In the genomic region with DNA sequence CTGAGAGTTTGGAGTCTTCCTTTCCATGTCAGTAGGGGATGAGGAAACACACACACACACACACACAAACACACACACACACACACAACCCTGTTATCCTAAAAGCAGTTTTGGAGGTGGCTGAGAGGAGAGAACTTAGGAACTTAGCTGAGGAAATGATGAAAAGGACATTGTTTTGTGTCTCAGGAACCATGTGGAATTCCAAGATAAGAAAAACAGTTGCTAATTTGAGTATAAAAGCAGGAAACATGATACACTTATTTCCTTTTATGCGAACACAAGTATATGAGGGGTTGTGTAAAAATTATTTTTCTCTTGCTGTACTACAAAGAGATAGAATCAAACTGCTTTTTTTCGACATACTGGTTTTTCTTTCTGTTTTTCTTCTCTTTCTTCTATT, we compare ENCODE assay signal across 1 cellular context.
TF ChIP-seq lines count a peak whose summit lies in the region.

A gene with protein sequence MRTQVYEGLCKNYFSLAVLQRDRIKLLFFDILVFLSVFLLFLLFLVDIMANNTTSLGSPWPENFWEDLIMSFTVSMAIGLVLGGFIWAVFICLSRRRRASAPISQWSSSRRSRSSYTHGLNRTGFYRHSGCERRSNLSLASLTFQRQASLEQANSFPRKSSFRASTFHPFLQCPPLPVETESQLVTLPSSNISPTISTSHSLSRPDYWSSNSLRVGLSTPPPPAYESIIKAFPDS (plus strand): TSS at position 264 of the 400 bp plus-strand sequence. CDS start 6 bp downstream, at position 270.

TF ChIP-seq in H1, 55 proteins besides CTCF, POLR2A, EP300 and RAD21:
- TF ChIP-seq SIX5 (IDR thresholded peaks at IDR 0.05; ENCODE audit: low read depth, low read length) (no peak), RXRA (IDR thresholded peaks at IDR 0.05; ENCODE audit: insufficient read depth, low read depth, low read length) (no peak), GABPA (IDR thresholded peaks at IDR 0.05; ENCODE audit: borderline replicate concordance, insufficient read depth, low read length) (no peak), NANOG (IDR thresholded peaks at IDR 0.05; ENCODE audit: insufficient read depth, low read depth, low read length, poor library complexity, severe bottlenecking) (no peak), BRCA1 (IDR thresholded peaks at IDR 0.05; ENCODE audit: low read depth, low read length) (no peak), CHD2 (IDR thresholded peaks at IDR 0.05; ENCODE audit: low read length) (no peak), SUZ12 (IDR thresholded peaks at IDR 0.05; ENCODE audit: low read length) (no peak), TAF1 (IDR thresholded peaks at IDR 0.05; ENCODE audit: low read depth, low read length) (no peak), SAP30 (IDR thresholded peaks at IDR 0.05; ENCODE audit: insufficient read depth, insufficient replicate concordance, low read length) (no peak), BACH1 (IDR thresholded peaks at IDR 0.05; ENCODE audit: low read length) (no peak), TEAD4 (IDR thresholded peaks at IDR 0.05; ENCODE audit: low read depth, low read length) (no peak), HDAC6 (IDR thresholded peaks at IDR 0.05; ENCODE audit: low read depth, low read length) (no peak), JUN (IDR thresholded peaks at IDR 0.05; ENCODE audit: low read depth, low read length) (no peak)
- TF ChIP-seq, protein P1, sequence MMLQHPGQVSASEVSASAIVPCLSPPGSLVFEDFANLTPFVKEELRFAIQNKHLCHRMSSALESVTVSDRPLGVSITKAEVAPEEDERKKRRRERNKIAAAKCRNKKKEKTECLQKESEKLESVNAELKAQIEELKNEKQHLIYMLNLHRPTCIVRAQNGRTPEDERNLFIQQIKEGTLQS (IDR thresholded peaks at IDR 0.05; ENCODE audit: insufficient read depth, low read depth, low read length), result no peak
- TF ChIP-seq, protein P2, sequence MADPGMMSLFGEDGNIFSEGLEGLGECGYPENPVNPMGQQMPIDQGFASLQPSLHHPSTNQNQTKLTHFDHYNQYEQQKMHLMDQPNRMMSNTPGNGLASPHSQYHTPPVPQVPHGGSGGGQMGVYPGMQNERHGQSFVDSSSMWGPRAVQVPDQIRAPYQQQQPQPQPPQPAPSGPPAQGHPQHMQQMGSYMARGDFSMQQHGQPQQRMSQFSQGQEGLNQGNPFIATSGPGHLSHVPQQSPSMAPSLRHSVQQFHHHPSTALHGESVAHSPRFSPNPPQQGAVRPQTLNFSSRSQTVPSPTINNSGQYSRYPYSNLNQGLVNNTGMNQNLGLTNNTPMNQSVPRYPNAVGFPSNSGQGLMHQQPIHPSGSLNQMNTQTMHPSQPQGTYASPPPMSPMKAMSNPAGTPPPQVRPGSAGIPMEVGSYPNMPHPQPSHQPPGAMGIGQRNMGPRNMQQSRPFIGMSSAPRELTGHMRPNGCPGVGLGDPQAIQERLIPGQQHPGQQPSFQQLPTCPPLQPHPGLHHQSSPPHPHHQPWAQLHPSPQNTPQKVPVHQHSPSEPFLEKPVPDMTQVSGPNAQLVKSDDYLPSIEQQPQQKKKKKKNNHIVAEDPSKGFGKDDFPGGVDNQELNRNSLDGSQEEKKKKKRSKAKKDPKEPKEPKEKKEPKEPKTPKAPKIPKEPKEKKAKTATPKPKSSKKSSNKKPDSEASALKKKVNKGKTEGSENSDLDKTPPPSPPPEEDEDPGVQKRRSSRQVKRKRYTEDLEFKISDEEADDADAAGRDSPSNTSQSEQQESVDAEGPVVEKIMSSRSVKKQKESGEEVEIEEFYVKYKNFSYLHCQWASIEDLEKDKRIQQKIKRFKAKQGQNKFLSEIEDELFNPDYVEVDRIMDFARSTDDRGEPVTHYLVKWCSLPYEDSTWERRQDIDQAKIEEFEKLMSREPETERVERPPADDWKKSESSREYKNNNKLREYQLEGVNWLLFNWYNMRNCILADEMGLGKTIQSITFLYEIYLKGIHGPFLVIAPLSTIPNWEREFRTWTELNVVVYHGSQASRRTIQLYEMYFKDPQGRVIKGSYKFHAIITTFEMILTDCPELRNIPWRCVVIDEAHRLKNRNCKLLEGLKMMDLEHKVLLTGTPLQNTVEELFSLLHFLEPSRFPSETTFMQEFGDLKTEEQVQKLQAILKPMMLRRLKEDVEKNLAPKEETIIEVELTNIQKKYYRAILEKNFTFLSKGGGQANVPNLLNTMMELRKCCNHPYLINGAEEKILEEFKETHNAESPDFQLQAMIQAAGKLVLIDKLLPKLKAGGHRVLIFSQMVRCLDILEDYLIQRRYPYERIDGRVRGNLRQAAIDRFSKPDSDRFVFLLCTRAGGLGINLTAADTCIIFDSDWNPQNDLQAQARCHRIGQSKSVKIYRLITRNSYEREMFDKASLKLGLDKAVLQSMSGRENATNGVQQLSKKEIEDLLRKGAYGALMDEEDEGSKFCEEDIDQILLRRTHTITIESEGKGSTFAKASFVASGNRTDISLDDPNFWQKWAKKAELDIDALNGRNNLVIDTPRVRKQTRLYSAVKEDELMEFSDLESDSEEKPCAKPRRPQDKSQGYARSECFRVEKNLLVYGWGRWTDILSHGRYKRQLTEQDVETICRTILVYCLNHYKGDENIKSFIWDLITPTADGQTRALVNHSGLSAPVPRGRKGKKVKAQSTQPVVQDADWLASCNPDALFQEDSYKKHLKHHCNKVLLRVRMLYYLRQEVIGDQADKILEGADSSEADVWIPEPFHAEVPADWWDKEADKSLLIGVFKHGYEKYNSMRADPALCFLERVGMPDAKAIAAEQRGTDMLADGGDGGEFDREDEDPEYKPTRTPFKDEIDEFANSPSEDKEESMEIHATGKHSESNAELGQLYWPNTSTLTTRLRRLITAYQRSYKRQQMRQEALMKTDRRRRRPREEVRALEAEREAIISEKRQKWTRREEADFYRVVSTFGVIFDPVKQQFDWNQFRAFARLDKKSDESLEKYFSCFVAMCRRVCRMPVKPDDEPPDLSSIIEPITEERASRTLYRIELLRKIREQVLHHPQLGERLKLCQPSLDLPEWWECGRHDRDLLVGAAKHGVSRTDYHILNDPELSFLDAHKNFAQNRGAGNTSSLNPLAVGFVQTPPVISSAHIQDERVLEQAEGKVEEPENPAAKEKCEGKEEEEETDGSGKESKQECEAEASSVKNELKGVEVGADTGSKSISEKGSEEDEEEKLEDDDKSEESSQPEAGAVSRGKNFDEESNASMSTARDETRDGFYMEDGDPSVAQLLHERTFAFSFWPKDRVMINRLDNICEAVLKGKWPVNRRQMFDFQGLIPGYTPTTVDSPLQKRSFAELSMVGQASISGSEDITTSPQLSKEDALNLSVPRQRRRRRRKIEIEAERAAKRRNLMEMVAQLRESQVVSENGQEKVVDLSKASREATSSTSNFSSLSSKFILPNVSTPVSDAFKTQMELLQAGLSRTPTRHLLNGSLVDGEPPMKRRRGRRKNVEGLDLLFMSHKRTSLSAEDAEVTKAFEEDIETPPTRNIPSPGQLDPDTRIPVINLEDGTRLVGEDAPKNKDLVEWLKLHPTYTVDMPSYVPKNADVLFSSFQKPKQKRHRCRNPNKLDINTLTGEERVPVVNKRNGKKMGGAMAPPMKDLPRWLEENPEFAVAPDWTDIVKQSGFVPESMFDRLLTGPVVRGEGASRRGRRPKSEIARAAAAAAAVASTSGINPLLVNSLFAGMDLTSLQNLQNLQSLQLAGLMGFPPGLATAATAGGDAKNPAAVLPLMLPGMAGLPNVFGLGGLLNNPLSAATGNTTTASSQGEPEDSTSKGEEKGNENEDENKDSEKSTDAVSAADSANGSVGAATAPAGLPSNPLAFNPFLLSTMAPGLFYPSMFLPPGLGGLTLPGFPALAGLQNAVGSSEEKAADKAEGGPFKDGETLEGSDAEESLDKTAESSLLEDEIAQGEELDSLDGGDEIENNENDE (IDR thresholded peaks at IDR 0.05; ENCODE audit: insufficient replicate concordance, low read length), result no peak
- TF ChIP-seq, protein P3, sequence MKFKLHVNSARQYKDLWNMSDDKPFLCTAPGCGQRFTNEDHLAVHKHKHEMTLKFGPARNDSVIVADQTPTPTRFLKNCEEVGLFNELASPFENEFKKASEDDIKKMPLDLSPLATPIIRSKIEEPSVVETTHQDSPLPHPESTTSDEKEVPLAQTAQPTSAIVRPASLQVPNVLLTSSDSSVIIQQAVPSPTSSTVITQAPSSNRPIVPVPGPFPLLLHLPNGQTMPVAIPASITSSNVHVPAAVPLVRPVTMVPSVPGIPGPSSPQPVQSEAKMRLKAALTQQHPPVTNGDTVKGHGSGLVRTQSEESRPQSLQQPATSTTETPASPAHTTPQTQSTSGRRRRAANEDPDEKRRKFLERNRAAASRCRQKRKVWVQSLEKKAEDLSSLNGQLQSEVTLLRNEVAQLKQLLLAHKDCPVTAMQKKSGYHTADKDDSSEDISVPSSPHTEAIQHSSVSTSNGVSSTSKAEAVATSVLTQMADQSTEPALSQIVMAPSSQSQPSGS (IDR thresholded peaks at IDR 0.05; ENCODE audit: low read length), result no peak
